Comparison of ENCODE assay signal across 30 cellular contexts in the genomic region with DNA sequence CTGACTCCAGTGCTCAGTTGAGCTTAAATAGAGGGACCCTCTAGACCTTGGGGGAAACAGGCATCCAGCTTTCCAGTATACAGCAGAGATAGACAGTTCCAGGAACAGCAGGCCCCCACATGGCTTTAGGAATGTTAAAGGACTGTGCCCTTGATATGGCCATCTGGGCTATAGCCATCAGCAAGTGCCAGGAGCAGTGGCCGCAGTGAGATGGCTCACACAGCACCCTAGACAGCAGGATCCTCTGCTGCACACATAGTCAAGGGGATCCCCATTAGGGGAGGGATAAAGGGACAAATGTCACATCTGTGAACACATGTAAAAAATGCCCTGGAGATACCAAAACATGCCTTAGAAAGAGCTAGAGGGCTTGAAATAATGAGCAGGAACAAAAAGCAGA.
"Had no signal": no experiment of that assay in that cellular context is flagged by ENCODE, and none has a peak within 500 bp of the region (broad histone marks: within the 10 kb centered on the region; RNA-seq: fewer than 3 reads in every experiment).

No MANE protein-coding gene starts in this region.

- H3K27ac Mint-ChIP-seq: immature natural killer cell; mesothelial cell of epicardium; naive B cell; natural killer cell; nephron progenitor cell; neural progenitor cell; stimulated activated naive B cell treated with anti-CD40 and anti-IgM and Interleukin-4, amounts not matched to agents 10 μg/mL and 1 μg/mL and 100 μg/mL, for 72 hours; stimulated activated naive CD8-positive, alpha-beta T cell treated with anti-CD3 and anti-CD28 coated beads, Interleukin-15, Interleukin-2, amounts not matched to agents 100 ng/mL and 50 ng/mL, for 24 hours had no signal

- H3K27me3 ChIP-seq: left lung, neural progenitor cell, neutrophil, right atrium auricular region, right lobe of liver, thyroid gland, transverse colon, upper lobe of left lung, vagina had no signal

- ATAC-seq: left colon, left lung, natural killer cell, psoas muscle, right lobe of liver had no signal

- H3K4me3 ChIP-seq: left lung, lung, neural progenitor cell, psoas muscle, right atrium auricular region, right lobe of liver, smooth muscle cell, thyroid gland, transverse colon, upper lobe of left lung, vagina had no signal

- DNase-seq: hippocampal formation; immature natural killer cell; kidney; left colon; left lung; mesendoderm; naive B cell; natural killer cell; nephron progenitor cell; occipital lobe; psoas muscle; right lobe of liver; stimulated activated CD4-positive, alpha-beta T cell treated with anti-CD3 and anti-CD28 coated beads, Interleukin-1b, Interleukin-23, amount 100 ng/mL, for 48 hours; stimulated activated CD4-positive, alpha-beta T cell treated with anti-CD3 and anti-CD28 coated beads, Interleukin-2, amount 100 ng/mL, for 48 hours; stimulated activated CD4-positive, alpha-beta T cell treated with anti-CD3 and anti-CD28 coated beads, Interleukin-4, amount 100 ng/mL, for 4 hours; stimulated activated CD8-positive, alpha-beta memory T cell treated with anti-CD3 and anti-CD28 coated beads, Interleukin-4, amount 100 ng/mL, for 48 hours; stimulated activated naive B cell treated with anti-CD40 and anti-IgM and Interleukin-4, amounts not matched to agents 10 μg/mL and 1 μg/mL and 100 μg/mL, for 72 hours; substantia nigra; thyroid gland; transverse colon; upper lobe of left lung had no signal

- H3K36me3 Mint-ChIP-seq: immature natural killer cell; mesothelial cell of epicardium; naive B cell; natural killer cell; neural progenitor cell; stimulated activated naive B cell treated with anti-CD40 and anti-IgM and Interleukin-4, amounts not matched to agents 10 μg/mL and 1 μg/mL and 100 μg/mL, for 72 hours had no signal

- H3K9ac ChIP-seq: neural progenitor cell, parathyroid adenoma had no signal

- H3K36me3 ChIP-seq: left lung, neural progenitor cell, neutrophil, right atrium auricular region, right lobe of liver, thyroid gland, transverse colon, upper lobe of left lung, vagina had no signal

- H3K27ac ChIP-seq: left lung, neural progenitor cell, neutrophil, parathyroid adenoma, psoas muscle, right atrium auricular region, right lobe of liver, thyroid gland, transverse colon, upper lobe of left lung, vagina had no signal

- H2AFZ ChIP-seq: neural progenitor cell, parathyroid adenoma had no signal

- H3K79me2 ChIP-seq: parathyroid adenoma had no signal

- H3K27me3 Mint-ChIP-seq: naive B cell; stimulated activated naive CD8-positive, alpha-beta T cell treated with anti-CD3 and anti-CD28 coated beads, Interleukin-15, Interleukin-2, amounts not matched to agents 100 ng/mL and 50 ng/mL, for 24 hours had no signal

- H3K9me3 Mint-ChIP-seq: nephron progenitor cell; neural progenitor cell; stimulated activated naive B cell treated with anti-CD40 and anti-IgM and Interleukin-4, amounts not matched to agents 10 μg/mL and 1 μg/mL and 100 μg/mL, for 72 hours had no signal

- H3K4me3 Mint-ChIP-seq: immature natural killer cell; mesothelial cell of epicardium; naive B cell; natural killer cell; nephron progenitor cell; neural progenitor cell; stimulated activated naive B cell treated with anti-CD40 and anti-IgM and Interleukin-4, amounts not matched to agents 10 μg/mL and 1 μg/mL and 100 μg/mL, for 72 hours; stimulated activated naive CD8-positive, alpha-beta T cell treated with anti-CD3 and anti-CD28 coated beads, Interleukin-15, Interleukin-2, amounts not matched to agents 100 ng/mL and 50 ng/mL, for 24 hours had no signal

- H3K4me2 ChIP-seq: neural progenitor cell, smooth muscle cell had no signal

- H3K4me1 ChIP-seq: left lung, neural progenitor cell, parathyroid adenoma, psoas muscle, right atrium auricular region, right lobe of liver, thyroid gland, transverse colon, upper lobe of left lung, vagina had no signal

- H3K9me3 ChIP-seq: left lung, neutrophil, right atrium auricular region, right lobe of liver, thyroid gland, transverse colon, upper lobe of left lung, vagina had no signal

- H3K4me1 Mint-ChIP-seq: immature natural killer cell; mesothelial cell of epicardium; naive B cell; natural killer cell; stimulated activated naive B cell treated with anti-CD40 and anti-IgM and Interleukin-4, amounts not matched to agents 10 μg/mL and 1 μg/mL and 100 μg/mL, for 72 hours had no signal
